ENCODE assay signal across 22 cellular contexts in the genomic region with DNA sequence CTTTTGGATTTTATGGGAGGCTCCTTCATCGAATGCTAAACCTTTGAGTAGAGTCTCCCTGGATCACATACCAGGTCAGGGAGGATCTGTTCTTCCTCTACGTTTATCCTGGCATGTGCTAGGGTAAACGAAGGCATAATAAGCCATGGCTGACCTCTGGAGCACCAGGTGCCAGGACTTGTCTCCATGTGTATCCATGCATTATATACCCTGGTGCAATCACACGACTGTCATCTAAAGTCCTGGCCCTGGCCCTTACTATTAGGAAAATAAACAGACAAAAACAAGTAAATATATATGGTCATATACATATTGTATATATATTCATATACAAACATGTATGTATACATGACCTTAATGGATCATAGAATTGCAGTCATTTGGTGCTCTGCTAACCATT. TPM values are rescaled to one million over a fixed set of nuclear protein-coding genes. Genes with fewer than 3 reads are reported as not detected.
DNase-seq lines count a peak whose midpoint lies in the region; ATAC-seq and FAIRE-seq lines count a peak whose summit lies in the region.
"Had no signal": no experiment of that assay in that cellular context is flagged by ENCODE, and none has a peak within 500 bp of the region (broad histone marks: within the 10 kb centered on the region; RNA-seq: fewer than 3 reads in every experiment).

No MANE protein-coding gene starts in this region.

- no peak overlapping the region for H3K4me3 ChIP-seq in BLaER1
- H3K4me3 ChIP-seq: A549, GM12878, HAP-1 had no signal

- no peak for ATAC-seq in HG02973 (IDR thresholded peaks at IDR 0.05; ENCODE audit: unreplicated experiment)
- ATAC-seq: A549; CD8-positive, alpha-beta T cell; GM12878 had no signal

- H3K27me3 ChIP-seq in BLaER1: no peaks in the 10 kb centered on the region
- H3K27me3 ChIP-seq: BE2C had no signal

- peaks cover 13% of the 10 kb centered on the region for H3K4me1 ChIP-seq in BLaER1
- H3K4me1 ChIP-seq: A549, BE2C, Caco-2, HAP-1 had no signal

- peak overlapping the region; percentile 4; the same call in 1 of the 2 replicates for H3K4me2 ChIP-seq in BLaER1
- H3K4me2 ChIP-seq: A549 had no signal

- H3K9me3 ChIP-seq in BLaER1: no peaks in the 10 kb centered on the region
- H3K9me3 ChIP-seq: A549, BE2C, Caco-2, HAP-1 had no signal

- no peak overlapping the region for H3K9ac ChIP-seq in BLaER1

- H3K36me3 ChIP-seq in BLaER1: no peaks in the 10 kb centered on the region
- H3K36me3 ChIP-seq: BE2C, HAP-1 had no signal

- FAIRE-seq in colon (lab: Jason Lieb, UNC): peak; percentile 45
- FAIRE-seq: A549, D721Med, GM12878, H54 had no signal

- H4K20me1 ChIP-seq in BLaER1: no peaks in the 10 kb centered on the region

- DNase-seq in HT-29 (ENCODE audit: low spot score): peak; percentile 4
- no peak for DNase-seq in 8988T
- DNase-seq in NCI-H2227 (lab: John Stamatoyannopoulos, UW; ENCODE audit: unreplicated experiment): no peak
- DNase-seq: ACHN; BE2C; C1 segment of cervical spinal cord; Caco-2; CD8-positive, alpha-beta T cell; DMS 273 treated with DMSO at 0.1 percent for 48 hours; DMS79; EL; GDM1; GOT3 had no signal

- no peak overlapping the region; the same call in 1 of the 2 replicates for H3K27ac ChIP-seq in BLaER1
- H3K27ac ChIP-seq: 22Rv1, A549 had no signal

RNA-seq across cellular contexts. Expression of a gene that starts 21.2 kb away (rescaled TPM):
- 67.4 and 74.0 TPM in 2 replicates for total RNA-seq in HT-29 (2014; rRNA removed; shearing (Covaris generic))
- total RNA-seq: GM12878 had no signal

RNA-seq across cellular contexts. Expression of a gene that starts 58.8 kb away (rescaled TPM):
- total RNA-seq in HT-29 (2014; rRNA removed; shearing (Covaris generic)): 156 and 173 TPM in 2 replicates
- total RNA-seq: GM12878 had no signal
